11 cellular contexts compared by ENCODE assay signal in genomic region chr5:154768207-154768606, GRCh38.
"Had no signal": no experiment of that assay in that cellular context is flagged by ENCODE, and none has a peak within 500 bp of the region (broad histone marks: within the 10 kb centered on the region; RNA-seq: fewer than 3 reads in every experiment).

No MANE protein-coding gene starts in this region.

- H3K4me1 ChIP-seq: colonic mucosa had no signal

- H3K27me3 ChIP-seq: adrenal gland, colonic mucosa, gastrocnemius medialis, tibial artery had no signal

- H3K4me3 ChIP-seq: adrenal gland, colonic mucosa, gastrocnemius medialis, skin epidermis, tibial artery had no signal

- H3K9me3 ChIP-seq: adrenal gland, colonic mucosa, gastrocnemius medialis, tibial artery had no signal

- H3K36me3 ChIP-seq: adrenal gland, colonic mucosa, gastrocnemius medialis, tibial artery had no signal

- H3K27ac ChIP-seq: colonic mucosa, tibial artery had no signal

- ATAC-seq: gastrocnemius medialis, left ventricle myocardium superior had no signal

- DNase-seq: activated effector memory CD4-positive, alpha-beta T cell treated with Interleukin-2 at 50 U/mL for 16 hours; activated T-cell treated with anti-CD3 and anti-CD28 coated beads for 4 hours; adrenal gland; colonic mucosa; effector CD8-positive, alpha-beta T cell; gastrocnemius medialis; left ventricle myocardium superior; stimulated activated CD4-positive, alpha-beta T cell treated with anti-CD3 and anti-CD28 coated beads, Interleukin-4, amount 100 ng/mL, for 4 hours; SW 1271; tibial artery had no signal
